In the genomic region with DNA sequence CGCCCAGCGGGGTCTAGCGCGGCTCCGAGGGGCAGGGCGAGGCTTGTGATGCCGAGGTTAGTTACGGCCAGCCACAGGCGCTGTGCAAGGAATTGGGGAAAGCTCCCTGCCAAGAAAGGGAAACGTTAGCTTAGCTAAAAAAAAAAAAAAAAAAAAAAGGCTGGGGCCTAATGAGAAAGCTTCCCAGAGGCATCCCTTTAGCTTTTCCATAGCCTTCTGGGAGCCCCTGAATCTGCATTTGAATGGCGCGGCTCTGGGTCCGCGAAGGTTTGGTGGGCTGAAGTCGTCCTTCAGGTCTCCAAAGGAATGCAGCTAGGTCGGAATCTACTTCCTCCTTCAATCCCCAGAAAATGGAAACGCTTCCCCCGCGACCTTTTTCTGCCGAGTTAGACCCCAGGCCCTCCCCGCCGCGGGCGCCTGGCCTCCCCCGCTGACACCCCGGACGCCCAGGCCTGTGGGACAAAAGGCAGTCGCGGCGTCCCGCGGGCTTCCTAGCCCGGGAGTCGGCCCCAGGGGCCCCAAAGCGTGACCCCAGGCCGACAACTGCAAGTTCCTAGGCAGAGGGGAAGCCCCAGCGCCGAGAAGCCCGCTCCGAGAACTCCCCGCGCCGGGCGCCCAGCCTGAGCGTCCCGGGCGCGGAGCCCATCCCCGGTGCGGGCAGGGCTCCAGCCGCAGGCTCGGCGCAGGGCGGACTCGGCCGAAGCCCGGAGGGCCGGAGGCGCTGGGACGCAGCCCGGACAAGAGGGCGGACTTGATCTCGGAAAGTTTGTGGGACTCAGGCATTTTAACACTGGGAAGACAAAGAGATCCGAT, we compare ENCODE assay signal across 8 cellular contexts. TPM values are rescaled to one million over a fixed set of nuclear protein-coding genes. Genes with fewer than 3 reads are reported as not detected.
A peak's percentile ranks its signal among the peaks of the same experiment; 100 is the strongest.
DNase-seq lines count a peak whose midpoint lies in the region; ATAC-seq and TF ChIP-seq lines count a peak whose summit lies in the region.

No MANE protein-coding gene starts in this region.

- peaks cover 30% of the 10 kb centered on the region for H3K4me1 Mint-ChIP-seq in GM23338

- 0 out of 2 replicates have a peak, but pooled peaks cover 2% of the 10 kb centered on the region for H3F3A ChIP-seq in GM23338 (replicated peaks; ENCODE audit: low read depth)

- in situ Hi-C loops in GM13976 (cut with MboI; ENCODE audit: low sequenced_read_pairs, unreplicated experiment): no loop called here

- H3K36me3 ChIP-seq in GM23338 (ENCODE audit: insufficient read depth) (no peaks in the 10 kb centered on the region), ascending aorta (no peaks in the 10 kb centered on the region)

- peaks cover 3% of the 10 kb centered on the region; the same call in 2 of the 3 replicates for H3K9me3 Mint-ChIP-seq in GM23338

- H3K27me3 Mint-ChIP-seq in GM23338 (ENCODE audit: insufficient read depth, low read depth, poor library complexity): peaks cover 29% of the 10 kb centered on the region

- TF ChIP-seq CTCF in GM23338 (conservative IDR thresholded peaks at IDR 0.05; ENCODE audit: low read depth in 2 of 2) (no peak), ascending aorta (IDR thresholded peaks at IDR 0.05) (no peak), GM13976 (IDR thresholded peaks at IDR 0.05; ENCODE audit: borderline replicate concordance, control extremely low read depth, extremely low read depth, insufficient read depth, missing control alignments) (no peak)

- ATAC-seq in GM23338 (peak; percentile 49), sciatic nerve (peak; percentile 48)

- peak overlapping the region; percentile 97 for H3K27ac Mint-ChIP-seq in GM23338

- H3K9me2 ChIP-seq in GM23338 (ENCODE audit: insufficient read depth): no peaks in the 10 kb centered on the region

- H3K27ac ChIP-seq in GM23338 (ENCODE audit: low read depth) (peak overlapping the region; percentile 96), ascending aorta (peak overlapping the region; percentile 95 to 96)

- H2AFZ ChIP-seq in GM23338: no peak overlapping the region

- peak overlapping the region; percentile 79 for H3K4me3 ChIP-seq in GM23338
- peak overlapping the region; percentile 76 to 84 for H3K4me3 ChIP-seq in ascending aorta

- H3K36me3 Mint-ChIP-seq in GM23338 (ENCODE audit: low read depth): peaks cover 6% of the 10 kb centered on the region; the same call in 2 of the 3 replicates

- H3K4me3 Mint-ChIP-seq in GM23338: peak overlapping the region; percentile 95

- H3K27me3 ChIP-seq in GM23338 (ENCODE audit: insufficient read depth) (peaks cover 53% of the 10 kb centered on the region), ascending aorta (no peaks in the 10 kb centered on the region)

- DNase-seq in 8988T (peak; percentile 49), GM23338 (ENCODE audit: low spot score) (peak; percentile 91), ascending aorta (ENCODE audit: low spot score in 2 of 2) (peak in 1 of 2 donors; percentile 72), hypothalamus (lab: John Stamatoyannopoulos, UW) (peak in 40 of 51 donors; percentile 6 to 71 (median 38)), sciatic nerve (ENCODE audit: low spot score) (peak; percentile 74), GM13976 (ENCODE audit: low spot score) (no peak), inferior parietal cortex (ENCODE audit: extremely low spot score) (no peak)
- no peak for DNase-seq in effector CD8-positive, alpha-beta T cell (lab: John Stamatoyannopoulos, UW)

- H3K4me2 ChIP-seq in GM23338: peak overlapping the region; percentile 89

- peaks cover 43% of the 10 kb centered on the region for H3K79me2 ChIP-seq in GM23338 (replicated peaks; ENCODE audit: insufficient read depth)

- H3K4me1 ChIP-seq in GM23338 (ENCODE audit: insufficient read depth) (peaks cover 27% of the 10 kb centered on the region), ascending aorta (no peaks in the 10 kb centered on the region)

- peaks cover 8% of the 10 kb centered on the region; the same call in 1 of the 2 replicates for H4K20me1 ChIP-seq in GM23338 (replicated peaks; ENCODE audit: insufficient read depth)

- intact Hi-C loops in ascending aorta (cut with DNase I): loop anchor here (2.0 to 10.0 kb wide), 3 partner anchors 755 to 1649 kb away; no protein-coding TSS in a partner anchor
- intact Hi-C loops in sciatic nerve (cut with DNase I): no loop called here

- peaks cover 0 to 9% of the 10 kb centered on the region in 2 donors for H3K9me3 ChIP-seq in ascending aorta

TF ChIP-seq in GM23338, 12 proteins besides CTCF, POLR2A, EP300 and RAD21:
- TF ChIP-seq NANOG (IDR thresholded peaks at IDR 0.05; ENCODE audit: borderline replicate concordance) (no peak), STAT1 (IDR thresholded peaks at IDR 0.05; ENCODE audit: unreplicated experiment) (no peak), ZNF114 (CRISPR knock-in tag; IDR thresholded peaks at IDR 0.05) (no peak), EZH2phosphoT487 (IDR thresholded peaks at IDR 0.05; ENCODE audit: unreplicated experiment) (no peak), POLR2AphosphoS5 (IDR thresholded peaks at IDR 0.05; ENCODE audit: low read depth) (no peak)
- TF ChIP-seq, protein P1, sequence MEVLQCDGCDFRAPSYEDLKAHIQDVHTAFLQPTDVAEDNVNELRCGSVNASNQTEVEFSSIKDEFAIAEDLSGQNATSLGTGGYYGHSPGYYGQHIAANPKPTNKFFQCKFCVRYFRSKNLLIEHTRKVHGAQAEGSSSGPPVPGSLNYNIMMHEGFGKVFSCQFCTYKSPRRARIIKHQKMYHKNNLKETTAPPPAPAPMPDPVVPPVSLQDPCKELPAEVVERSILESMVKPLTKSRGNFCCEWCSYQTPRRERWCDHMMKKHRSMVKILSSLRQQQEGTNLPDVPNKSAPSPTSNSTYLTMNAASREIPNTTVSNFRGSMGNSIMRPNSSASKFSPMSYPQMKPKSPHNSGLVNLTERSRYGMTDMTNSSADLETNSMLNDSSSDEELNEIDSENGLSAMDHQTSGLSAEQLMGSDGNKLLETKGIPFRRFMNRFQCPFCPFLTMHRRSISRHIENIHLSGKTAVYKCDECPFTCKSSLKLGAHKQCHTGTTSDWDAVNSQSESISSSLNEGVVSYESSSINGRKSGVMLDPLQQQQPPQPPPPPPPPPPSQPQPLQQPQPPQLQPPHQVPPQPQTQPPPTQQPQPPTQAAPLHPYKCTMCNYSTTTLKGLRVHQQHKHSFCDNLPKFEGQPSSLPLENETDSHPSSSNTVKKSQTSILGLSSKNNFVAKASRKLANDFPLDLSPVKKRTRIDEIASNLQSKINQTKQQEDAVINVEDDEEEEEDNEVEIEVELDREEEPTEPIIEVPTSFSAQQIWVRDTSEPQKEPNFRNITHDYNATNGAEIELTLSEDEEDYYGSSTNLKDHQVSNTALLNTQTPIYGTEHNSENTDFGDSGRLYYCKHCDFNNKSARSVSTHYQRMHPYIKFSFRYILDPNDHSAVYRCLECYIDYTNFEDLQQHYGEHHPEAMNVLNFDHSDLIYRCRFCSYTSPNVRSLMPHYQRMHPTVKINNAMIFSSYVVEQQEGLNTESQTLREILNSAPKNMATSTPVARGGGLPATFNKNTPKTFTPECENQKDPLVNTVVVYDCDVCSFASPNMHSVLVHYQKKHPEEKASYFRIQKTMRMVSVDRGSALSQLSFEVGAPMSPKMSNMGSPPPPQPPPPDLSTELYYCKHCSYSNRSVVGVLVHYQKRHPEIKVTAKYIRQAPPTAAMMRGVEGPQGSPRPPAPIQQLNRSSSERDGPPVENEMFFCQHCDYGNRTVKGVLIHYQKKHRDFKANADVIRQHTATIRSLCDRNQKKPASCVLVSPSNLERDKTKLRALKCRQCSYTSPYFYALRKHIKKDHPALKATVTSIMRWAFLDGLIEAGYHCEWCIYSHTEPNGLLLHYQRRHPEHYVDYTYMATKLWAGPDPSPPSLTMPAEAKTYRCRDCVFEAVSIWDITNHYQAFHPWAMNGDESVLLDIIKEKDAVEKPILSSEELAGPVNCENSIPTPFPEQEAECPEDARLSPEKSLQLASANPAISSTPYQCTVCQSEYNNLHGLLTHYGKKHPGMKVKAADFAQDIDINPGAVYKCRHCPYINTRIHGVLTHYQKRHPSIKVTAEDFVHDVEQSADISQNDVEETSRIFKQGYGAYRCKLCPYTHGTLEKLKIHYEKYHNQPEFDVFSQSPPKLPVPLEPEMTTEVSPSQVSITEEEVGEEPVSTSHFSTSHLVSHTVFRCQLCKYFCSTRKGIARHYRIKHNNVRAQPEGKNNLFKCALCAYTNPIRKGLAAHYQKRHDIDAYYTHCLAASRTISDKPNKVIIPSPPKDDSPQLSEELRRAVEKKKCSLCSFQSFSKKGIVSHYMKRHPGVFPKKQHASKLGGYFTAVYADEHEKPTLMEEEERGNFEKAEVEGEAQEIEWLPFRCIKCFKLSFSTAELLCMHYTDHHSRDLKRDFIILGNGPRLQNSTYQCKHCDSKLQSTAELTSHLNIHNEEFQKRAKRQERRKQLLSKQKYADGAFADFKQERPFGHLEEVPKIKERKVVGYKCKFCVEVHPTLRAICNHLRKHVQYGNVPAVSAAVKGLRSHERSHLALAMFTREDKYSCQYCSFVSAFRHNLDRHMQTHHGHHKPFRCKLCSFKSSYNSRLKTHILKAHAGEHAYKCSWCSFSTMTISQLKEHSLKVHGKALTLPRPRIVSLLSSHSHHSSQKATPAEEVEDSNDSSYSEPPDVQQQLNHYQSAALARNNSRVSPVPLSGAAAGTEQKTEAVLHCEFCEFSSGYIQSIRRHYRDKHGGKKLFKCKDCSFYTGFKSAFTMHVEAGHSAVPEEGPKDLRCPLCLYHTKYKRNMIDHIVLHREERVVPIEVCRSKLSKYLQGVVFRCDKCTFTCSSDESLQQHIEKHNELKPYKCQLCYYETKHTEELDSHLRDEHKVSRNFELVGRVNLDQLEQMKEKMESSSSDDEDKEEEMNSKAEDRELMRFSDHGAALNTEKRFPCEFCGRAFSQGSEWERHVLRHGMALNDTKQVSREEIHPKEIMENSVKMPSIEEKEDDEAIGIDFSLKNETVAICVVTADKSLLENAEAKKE (CRISPR knock-in tag; IDR thresholded peaks at IDR 0.05): no peak
- TF ChIP-seq, protein P2, sequence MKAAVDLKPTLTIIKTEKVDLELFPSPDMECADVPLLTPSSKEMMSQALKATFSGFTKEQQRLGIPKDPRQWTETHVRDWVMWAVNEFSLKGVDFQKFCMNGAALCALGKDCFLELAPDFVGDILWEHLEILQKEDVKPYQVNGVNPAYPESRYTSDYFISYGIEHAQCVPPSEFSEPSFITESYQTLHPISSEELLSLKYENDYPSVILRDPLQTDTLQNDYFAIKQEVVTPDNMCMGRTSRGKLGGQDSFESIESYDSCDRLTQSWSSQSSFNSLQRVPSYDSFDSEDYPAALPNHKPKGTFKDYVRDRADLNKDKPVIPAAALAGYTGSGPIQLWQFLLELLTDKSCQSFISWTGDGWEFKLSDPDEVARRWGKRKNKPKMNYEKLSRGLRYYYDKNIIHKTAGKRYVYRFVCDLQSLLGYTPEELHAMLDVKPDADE (IDR thresholded peaks at IDR 0.05): 0 out of 2 replicates have a peak, but pooled peaks have one; percentile 22
TF ChIP-seq in GM23338: peak in this region for 1.

RNA-seq across cellular contexts. Expression of a gene that starts 0.6 kb away (rescaled TPM):
- 124 and 137 TPM in 2 replicates for total RNA-seq in GM23338 (2014; rRNA removed; shearing (Covaris generic))
- 31.3 and 37.6 TPM in 2 replicates for polyA plus RNA-seq in GM23338 (2016; fragmentation: Nextera tagmentation; extraction: Ambion mirVana)
- 52.9 TPM for total RNA-seq in ascending aorta
- total RNA-seq in sciatic nerve: 151 TPM

Comparison
In these comparisons a context has a peak if more than half of its experiments do, and no peak if none do; other contexts are left out.
1. DNase-seq: peak in 8988T (single experiment), GM23338 (single experiment), hypothalamus (40 of 51) and sciatic nerve (single experiment); none in effector CD8-positive, alpha-beta T cell (single experiment), GM13976 (single experiment) and inferior parietal cortex (single experiment).